22 cellular contexts compared by ENCODE assay signal in genomic region chr3:78908236-78908635, GRCh38.
"Had no signal": no experiment of that assay in that cellular context is flagged by ENCODE, and none has a peak within 500 bp of the region (broad histone marks: within the 10 kb centered on the region; RNA-seq: fewer than 3 reads in every experiment).

No MANE protein-coding gene starts in this region.

- H3K27ac Mint-ChIP-seq: activated naive CD4-positive, alpha-beta T cell treated with anti-CD3 and anti-CD28 coated beads, Interleukin-2, amount 10 ng/mL, durations not matched to agents 7 days and 5 days; activated T-helper 17 cell treated with anti-CD3 and anti-CD28 coated beads, Interleukin-2, amount 50 U/mL, for 72 hours; effector memory CD8-positive, alpha-beta T cell; naive thymus-derived CD4-positive, alpha-beta T cell had no signal

- H3K4me3 Mint-ChIP-seq: activated naive CD4-positive, alpha-beta T cell treated with anti-CD3 and anti-CD28 coated beads, Interleukin-2, amount 10 ng/mL, durations not matched to agents 7 days and 5 days; activated T-helper 17 cell treated with anti-CD3 and anti-CD28 coated beads, Interleukin-2, amount 50 U/mL, for 72 hours; effector memory CD8-positive, alpha-beta T cell; naive thymus-derived CD4-positive, alpha-beta T cell had no signal

- H3K9me3 ChIP-seq: left lung, right atrium auricular region, tibial nerve, uterus had no signal

- H3K4me3 ChIP-seq: left lung, right atrium auricular region, skin epidermis, tibial nerve, uterus had no signal

- H3K27ac ChIP-seq: epithelial cell of prostate, left lung, right atrium auricular region, skin epidermis, tibial nerve, uterus had no signal

- H3K36me3 Mint-ChIP-seq: activated naive CD4-positive, alpha-beta T cell treated with anti-CD3 and anti-CD28 coated beads, Interleukin-2, amount 10 ng/mL, durations not matched to agents 7 days and 5 days; naive thymus-derived CD4-positive, alpha-beta T cell had no signal

- DNase-seq: activated CD4-positive, alpha-beta T cell treated with anti-CD3 and anti-CD28 coated beads, Interleukin-2, amount 50 U/mL, for 4 hours; activated CD4-positive, CD25-positive, alpha-beta regulatory T cell treated with anti-CD3 and anti-CD28 coated beads, Interleukin-2, amount 50 U/mL, for 72 hours; activated naive CD4-positive, alpha-beta T cell treated with anti-CD3 and anti-CD28 coated beads, Interleukin-2, amount 10 ng/mL, durations not matched to agents 7 days and 5 days; caudate nucleus; cortex of kidney; effector memory CD8-positive, alpha-beta T cell; hippocampal formation; kidney; left lung; mammary epithelial cell; naive thymus-derived CD4-positive, alpha-beta T cell; posterior cingulate gyrus; stimulated activated CD4-positive, alpha-beta T cell treated with anti-CD3 and anti-CD28 coated beads, Interleukin-4, amount 100 ng/mL, for 24 hours; stimulated activated naive CD4-positive, alpha-beta T cell; T-helper 1 cell; T1000; uterus had no signal

- ATAC-seq: activated T-helper 17 cell treated with anti-CD3 and anti-CD28 coated beads, Interleukin-2, amount 50 U/mL, for 72 hours; effector memory CD8-positive, alpha-beta T cell; left lung; naive thymus-derived CD4-positive, alpha-beta T cell had no signal

- H3K9me3 Mint-ChIP-seq: activated naive CD4-positive, alpha-beta T cell treated with anti-CD3 and anti-CD28 coated beads, Interleukin-2, amount 10 ng/mL, durations not matched to agents 7 days and 5 days had no signal

- H3K4me1 Mint-ChIP-seq: activated naive CD4-positive, alpha-beta T cell treated with anti-CD3 and anti-CD28 coated beads, Interleukin-2, amount 10 ng/mL, durations not matched to agents 7 days and 5 days; activated T-helper 17 cell treated with anti-CD3 and anti-CD28 coated beads, Interleukin-2, amount 50 U/mL, for 72 hours; naive thymus-derived CD4-positive, alpha-beta T cell had no signal

- H3K27me3 ChIP-seq: left lung, right atrium auricular region, tibial nerve, uterus had no signal

- H3K36me3 ChIP-seq: left lung, right atrium auricular region, tibial nerve, uterus had no signal

- H3K27me3 Mint-ChIP-seq: activated naive CD4-positive, alpha-beta T cell treated with anti-CD3 and anti-CD28 coated beads, Interleukin-2, amount 10 ng/mL, durations not matched to agents 7 days and 5 days; activated T-helper 17 cell treated with anti-CD3 and anti-CD28 coated beads, Interleukin-2, amount 50 U/mL, for 72 hours; effector memory CD8-positive, alpha-beta T cell; naive thymus-derived CD4-positive, alpha-beta T cell had no signal

- H3K4me1 ChIP-seq: left lung, right atrium auricular region, tibial nerve, uterus had no signal
